Comparison of ENCODE assay signal across 1 cellular context in the genomic region with DNA sequence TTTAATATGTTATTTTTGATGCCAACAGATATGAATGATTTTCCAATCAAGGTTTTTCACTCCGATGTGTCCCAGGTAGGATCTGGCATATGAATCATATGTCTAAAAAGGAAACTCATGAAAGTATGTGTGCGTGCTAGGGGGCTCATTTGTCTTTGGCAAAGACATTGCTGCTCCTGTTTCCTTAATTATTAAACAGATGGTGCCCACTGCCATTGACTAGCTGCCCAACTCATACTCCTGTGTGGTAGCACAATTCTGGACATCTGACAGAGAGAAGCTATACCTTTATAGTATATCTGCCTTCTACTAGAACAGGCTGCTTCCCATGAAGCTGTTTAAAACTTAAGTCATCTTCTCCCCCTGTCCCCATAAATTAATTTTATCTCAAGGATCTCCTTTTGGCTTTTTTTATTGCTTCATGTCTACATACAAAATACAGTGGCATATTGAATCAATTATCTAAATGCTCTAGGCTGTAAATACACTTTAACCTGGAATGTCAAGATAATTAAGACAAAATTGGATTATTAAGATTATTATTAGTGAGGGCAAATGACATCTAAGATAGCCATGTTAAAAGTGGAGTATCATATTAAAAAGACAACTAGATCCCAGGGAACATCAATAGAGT.
TF ChIP-seq lines count a peak whose summit lies in the region.

No MANE protein-coding gene starts in this region.

TF ChIP-seq in HCT116, 20 proteins besides CTCF, POLR2A, EP300 and RAD21 (continued from another document):
- no peak for TF ChIP-seq CBX3 (IDR thresholded peaks at IDR 0.05; ENCODE audit: low read depth)
- TF ChIP-seq ZNF274 (IDR thresholded peaks at IDR 0.05; ENCODE audit: low read depth, low read length): no peak
- TF ChIP-seq TCF7L2 (IDR thresholded peaks at IDR 0.05; ENCODE audit: borderline replicate concordance, extremely low read depth, insufficient read depth, insufficient read length): no peak
- TF ChIP-seq ZFX (IDR thresholded peaks at IDR 0.05): no peak
